In the genomic region with DNA sequence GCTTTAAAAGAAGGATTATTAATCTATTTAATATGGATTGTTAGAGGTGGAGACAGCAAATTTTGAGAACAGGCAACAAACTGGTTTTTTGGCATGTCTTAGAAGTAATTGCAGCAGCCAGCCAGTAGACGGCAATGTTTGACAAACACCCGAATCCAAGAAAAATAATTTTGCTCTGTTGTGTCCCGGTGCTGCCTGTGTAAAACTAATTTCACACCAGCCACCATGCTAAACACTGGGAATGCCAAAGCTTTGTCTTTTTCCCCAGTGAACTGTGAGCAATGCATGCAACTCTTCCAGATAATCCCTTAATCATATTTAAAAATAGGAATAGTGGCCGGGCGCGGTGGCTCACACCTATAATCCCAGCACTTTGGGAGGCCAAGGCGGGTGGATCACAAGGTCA, we compare ENCODE assay signal across 8 cellular contexts. TPM values are rescaled to one million over a fixed set of nuclear protein-coding genes. Genes with fewer than 3 reads are reported as not detected.
A peak's percentile ranks its signal among the peaks of the same experiment; 100 is the strongest.
DNase-seq lines count a peak whose midpoint lies in the region; ATAC-seq and TF ChIP-seq lines count a peak whose summit lies in the region.

No MANE protein-coding gene starts in this region.

- no peak overlapping the region for H3K27ac ChIP-seq in DOHH2 (ENCODE audit: low read depth, low read length)
- H3K27ac ChIP-seq in ascending aorta, result no peak overlapping the region
- H3K27ac ChIP-seq in transverse colon, result no peak overlapping the region

- WGBS in transverse colon (ENCODE audit: low coverage in 1 of 2), 2 donors, result 0 to 56% methylated on average over 3 to 7 of the region's 7 CpGs

- H3K4me3 ChIP-seq in DOHH2 (ENCODE audit: low read length) (no peak overlapping the region), ascending aorta (no peak overlapping the region), transverse colon (no peak overlapping the region)

- H3K4me2 ChIP-seq in DOHH2 (ENCODE audit: low read length), result no peak overlapping the region

- TF ChIP-seq EP300 in transverse colon (IDR thresholded peaks at IDR 0.05; ENCODE audit: low read depth), result no peak

- ATAC-seq in HG03457 (IDR thresholded peaks at IDR 0.05; ENCODE audit: unreplicated experiment), result no peak

- TF ChIP-seq POLR2A in transverse colon (IDR thresholded peaks at IDR 0.05), result no peak

- peaks cover 9% of the 10 kb centered on the region; the same call in 1 of the 2 replicates for H3K27me3 ChIP-seq in DOHH2 (ENCODE audit: control insufficient read depth, low read length)
- no peaks in the 10 kb centered on the region for H3K27me3 ChIP-seq in ascending aorta
- H3K27me3 ChIP-seq in transverse colon, result no peaks in the 10 kb centered on the region

- H3K9me2 ChIP-seq in DOHH2 (replicated peaks; ENCODE audit: control insufficient read depth, low read length), result no peaks in the 10 kb centered on the region

- DNase-seq in ACHN, result peak; percentile 41
- DNase-seq in H4 (ENCODE audit: low spot score), result peak; percentile 71
- peak; percentile 56 for DNase-seq in NAMALWA (ENCODE audit: low spot score)
- no peak for DNase-seq in ascending aorta (ENCODE audit: low spot score in 2 of 2)
- peak; percentile 73 for DNase-seq in islet precursor cell
- DNase-seq in transverse colon, result no peak

- H3K4me1 ChIP-seq in DOHH2 (ENCODE audit: control insufficient read depth, low read length), result no peaks in the 10 kb centered on the region
- no peaks in the 10 kb centered on the region for H3K4me1 ChIP-seq in ascending aorta
- peaks cover 0 to 6% (median 3%) of the 10 kb centered on the region in 4 donors for H3K4me1 ChIP-seq in transverse colon

- H4K20me1 ChIP-seq in DOHH2 (ENCODE audit: control insufficient read depth, insufficient read depth, low read depth, low read length), result no peaks in the 10 kb centered on the region

- H3F3A ChIP-seq in DOHH2 (ENCODE audit: control insufficient read depth, insufficient read depth), result no peaks in the 10 kb centered on the region

- intact Hi-C loops in ascending aorta (cut with DNase I) (no loop called here), transverse colon (cut with DNase I; ENCODE audit: low total_unique reads) (no loop called here)

- in situ Hi-C loops in ACHN (cut with HindIII; ENCODE audit: low pct_ligation_motif_present, low pct_unique_long_range_greater_than_20kb, low sequenced_read_pairs) (no loop called here), transverse colon (cut with MboI; ENCODE audit: low pct_ligation_motif_present in 1 of 4, low pct_unique_long_range_greater_than_20kb in 1 of 4, low sequenced_read_pairs in 3 of 4) (loop anchor here in 2 of 4 donors (25.0 kb wide), 1 partner anchor 307 kb away; no protein-coding TSS in a partner anchor)

- H3K36me3 ChIP-seq in DOHH2 (ENCODE audit: control insufficient read depth, low read length) (no peaks in the 10 kb centered on the region), ascending aorta (no peaks in the 10 kb centered on the region), transverse colon (no peaks in the 10 kb centered on the region)

- H3K9me3 ChIP-seq in DOHH2 (ENCODE audit: control insufficient read depth, insufficient read depth, low read length) (no peaks in the 10 kb centered on the region), ascending aorta (no peaks in the 10 kb centered on the region), transverse colon (no peaks in the 10 kb centered on the region)

- H3K79me2 ChIP-seq in DOHH2 (ENCODE audit: control insufficient read depth, low read length), result no peaks in the 10 kb centered on the region

- TF ChIP-seq CTCF in DOHH2 (IDR thresholded peaks at IDR 0.05; ENCODE audit: low read depth, low read length, poor library complexity, severe bottlenecking), result peak; percentile 76
- TF ChIP-seq CTCF in ascending aorta (IDR thresholded peaks at IDR 0.05), result peak in 2 of 3 experiments; percentile 18 to 45
- TF ChIP-seq CTCF in transverse colon (IDR thresholded peaks at IDR 0.05), result peak; percentile 55 to 71 (median 66)

RNA-seq across cellular contexts. Expression of gene SMIM31, which starts 25.9 kb away (rescaled TPM):
- total RNA-seq in H4 (2014; rRNA removed; shearing (Covaris generic)), result 0.04 TPM in 1 of 2 replicates, not detected in the other
- total RNA-seq in ascending aorta, result not detected
- total RNA-seq in transverse colon, result 10 to 100 TPM in 2 of 4 donors, 1 to 10 TPM in 2; 1.9 to 11.1 (median 6.2) TPM

Comparison
In these comparisons a context has a peak if more than half of its experiments do, and no peak if none do; other contexts are left out.
1. DNase-seq: peak in ACHN (single experiment), H4 (single experiment), NAMALWA (single experiment) and islet precursor cell (single experiment); none in ascending aorta (0 of 2) and transverse colon (single experiment).
2. Peak in every context shown above with its lines, with median percentiles within 50 percentile points of each other: CTCF ChIP-seq.